Comparison of ENCODE assay signal across 9 cellular contexts in the genomic region with DNA sequence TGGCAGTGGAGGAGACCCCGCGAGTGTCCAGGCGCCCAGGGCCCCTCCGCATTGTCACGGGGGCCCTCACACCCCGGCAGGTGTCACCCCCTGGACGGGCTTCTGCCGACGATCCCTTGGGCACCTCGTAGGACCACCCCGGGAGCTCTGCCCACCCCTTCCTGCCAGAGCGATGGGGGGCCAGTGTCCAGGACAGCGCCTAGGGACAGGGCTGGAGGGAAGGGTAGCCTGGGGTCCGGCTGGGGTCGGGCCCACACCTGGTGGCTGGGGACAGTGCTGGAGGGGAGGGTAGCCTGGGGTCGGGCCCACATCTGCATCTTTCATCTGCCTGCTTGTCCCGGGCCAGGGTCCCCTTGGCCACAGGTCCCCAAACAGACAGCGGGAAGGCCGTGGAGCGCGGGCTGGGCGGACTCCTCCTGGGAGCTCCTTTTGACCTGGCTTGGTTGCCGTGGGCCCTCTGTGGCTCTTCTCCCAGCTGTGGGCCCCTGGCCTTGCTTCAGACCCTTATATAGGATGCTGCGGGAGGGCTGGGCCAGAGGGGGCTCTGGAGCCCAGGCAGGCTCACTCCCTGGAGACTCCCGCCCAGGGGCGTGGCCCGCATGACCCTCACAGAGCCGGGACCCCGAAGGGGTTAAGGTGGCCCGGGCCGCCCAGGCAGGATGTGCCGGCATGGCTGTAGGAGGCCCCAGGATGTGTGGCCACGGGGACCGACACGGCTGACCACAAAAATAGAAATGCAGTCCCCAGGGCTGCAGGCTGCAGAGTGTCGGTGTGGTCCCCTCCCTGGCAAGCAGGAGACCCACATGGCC.
DNase-seq lines count a peak whose midpoint lies in the region; ATAC-seq, FAIRE-seq and TF ChIP-seq lines count a peak whose summit lies in the region.
"Had no signal": no experiment of that assay in that cellular context is flagged by ENCODE, and none has a peak within 500 bp of the region (broad histone marks: within the 10 kb centered on the region; RNA-seq: fewer than 3 reads in every experiment).

No MANE protein-coding gene starts in this region.

- no peak for TF ChIP-seq CTCF in hepatocyte (IDR thresholded peaks at IDR 0.05; ENCODE audit: poor library complexity)

- DNase-seq in SJCRH30 (no peak), hepatocyte (ENCODE audit: low spot score) (peak; percentile 41), sciatic nerve (ENCODE audit: low spot score) (no peak), GM19239 (ENCODE audit: insufficient read length, low spot score) (no peak), COLO668 (lab: John Stamatoyannopoulos, UW; ENCODE audit: unreplicated experiment) (no peak)
- DNase-seq in stimulated activated naive CD4-positive, alpha-beta T cell treated with Interleukin-2 at 50 U/mL for 16 hours (lab: John Stamatoyannopoulos, UW) = no peak
- no peak for DNase-seq in activated CD8-positive, alpha-beta memory T cell treated with anti-CD3 and anti-CD28 coated beads, Interleukin-2, amount 50 U/mL, for 48 hours
- DNase-seq: NCI-H446 had no signal

- ATAC-seq in GM19452 (IDR thresholded peaks at IDR 0.05; ENCODE audit: unreplicated experiment) (peak; percentile 38), sciatic nerve (peak; percentile 5)

- no peak overlapping the region for H2AFZ ChIP-seq in hepatocyte

- H3K4me3 ChIP-seq in SJCRH30 (peak overlapping the region; percentile 33), hepatocyte (peak overlapping the region; percentile 61)

- peak overlapping the region; percentile 99 for H3K4me2 ChIP-seq in hepatocyte

- no peaks in the 10 kb centered on the region for H4K20me1 ChIP-seq in hepatocyte (ENCODE audit: insufficient read depth, poor library complexity, severe bottlenecking)

- H3K27me3 ChIP-seq in SJCRH30 = peaks cover 18% of the 10 kb centered on the region
- H3K27me3 ChIP-seq in hepatocyte = no peaks in the 10 kb centered on the region

- intact Hi-C loops in sciatic nerve (cut with DNase I) = no loop called here

- H3K4me1 ChIP-seq in SJCRH30 (peaks cover 9% of the 10 kb centered on the region; the same call in 1 of the 2 replicates), hepatocyte (ENCODE audit: insufficient read depth) (peaks cover 24% of the 10 kb centered on the region)

- H3K9me2 ChIP-seq in hepatocyte (replicated peaks; ENCODE audit: insufficient read depth) = no peaks in the 10 kb centered on the region

- no peak overlapping the region for H3K27ac ChIP-seq in SJCRH30
- H3K27ac ChIP-seq in hepatocyte = peak overlapping the region; percentile 37

- H3K36me3 ChIP-seq in SJCRH30 (no peaks in the 10 kb centered on the region), hepatocyte (replicated peaks; ENCODE audit: insufficient read depth, low read depth) (no peaks in the 10 kb centered on the region)

- H3K79me2 ChIP-seq in hepatocyte = no peaks in the 10 kb centered on the region

- no peaks in the 10 kb centered on the region for H3K9me3 ChIP-seq in SJCRH30 (replicated peaks)
- no peaks in the 10 kb centered on the region for H3K9me3 ChIP-seq in hepatocyte (ENCODE audit: low read depth)

- no peak for FAIRE-seq in GM19239 (lab: Jason Lieb, UNC)

- 10% methylated on average over 30 of the region's 36 CpGs for WGBS in hepatocyte (ENCODE audit: low lambda C conversion rate, missing lambda C conversion rate)
